In the genomic region with DNA sequence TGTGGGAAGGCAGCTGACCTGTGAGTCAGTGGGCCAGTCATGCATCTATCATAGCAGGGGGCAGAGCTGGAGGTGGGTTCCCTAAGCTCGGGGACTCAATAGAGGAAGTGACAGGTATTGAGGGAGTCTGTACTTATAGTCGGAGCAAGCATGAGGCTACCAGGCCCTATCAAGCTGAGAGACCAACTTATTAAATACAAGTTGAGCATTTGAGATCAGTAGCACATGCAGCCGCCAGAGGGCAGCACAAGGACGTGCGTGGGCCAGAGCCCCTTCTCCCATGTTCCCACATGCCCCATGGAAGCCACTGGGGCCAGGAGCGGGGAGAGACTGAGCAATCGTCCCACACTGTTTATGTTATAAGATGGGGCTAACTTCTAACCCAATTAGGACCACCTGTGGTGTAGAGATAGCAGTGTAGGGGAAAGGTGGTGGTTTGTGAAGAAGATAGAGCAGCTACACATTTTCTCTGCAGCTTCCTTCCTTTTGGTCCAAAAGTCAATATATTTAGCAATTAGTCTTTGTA, we compare ENCODE assay signal across 8 cellular contexts. TPM values are rescaled to one million over a fixed set of nuclear protein-coding genes. Genes with fewer than 3 reads are reported as not detected.
DNase-seq lines count a peak whose midpoint lies in the region; ATAC-seq and TF ChIP-seq lines count a peak whose summit lies in the region.

No MANE protein-coding gene starts in this region.

- no peak overlapping the region for H3K4me3 ChIP-seq in heart left ventricle

- no peaks in the 10 kb centered on the region for H3K4me1 Mint-ChIP-seq in activated T-helper 2 cell treated with anti-CD3 and anti-CD28 coated beads, Interferon-gamma antibody, Interleukin-2, Interleukin-4, amounts not matched to agents 10 μg/mL and 5 μg/mL and 100 μg/mL, durations not matched to agents 14 hours and 24 hours and 36 hours (ENCODE audit: low read depth)

- peaks cover 0 to 7% (median 0%) of the 10 kb centered on the region in 12 donors for H3K9me3 ChIP-seq in heart left ventricle

- H3K27me3 Mint-ChIP-seq in activated T-helper 2 cell treated with anti-CD3 and anti-CD28 coated beads, Interferon-gamma antibody, Interleukin-2, Interleukin-4, amounts not matched to agents 10 μg/mL and 5 μg/mL and 100 μg/mL, durations not matched to agents 14 hours and 24 hours and 36 hours (ENCODE audit: low read depth) = no peaks in the 10 kb centered on the region

- H3K36me3 ChIP-seq in heart left ventricle = peaks cover 0 to 65% (median 32%) of the 10 kb centered on the region in 9 donors

- H3K36me3 Mint-ChIP-seq in activated T-helper 2 cell treated with anti-CD3 and anti-CD28 coated beads, Interferon-gamma antibody, Interleukin-2, Interleukin-4, amounts not matched to agents 10 μg/mL and 5 μg/mL and 100 μg/mL, durations not matched to agents 14 hours and 24 hours and 36 hours (ENCODE audit: low read depth) = peaks cover 9% of the 10 kb centered on the region

- DNase-seq in NCI-H446 (lab: John Stamatoyannopoulos, UW) = peak; percentile 14 to 64
- DNase-seq in NCI-H446 treated with DMSO at 0.1 percent for 48 hours (lab: John Stamatoyannopoulos, UW) = no peak
- peak; percentile 49 for DNase-seq in RKO (ENCODE audit: low spot score)
- DNase-seq in activated T-helper 2 cell treated with anti-CD3 and anti-CD28 coated beads, Interferon-gamma antibody, Interleukin-2, Interleukin-4, amounts not matched to agents 10 μg/mL and 5 μg/mL and 100 μg/mL, durations not matched to agents 14 hours and 24 hours and 36 hours (ENCODE audit: low spot score) = peak; percentile 25
- DNase-seq in heart left ventricle = peak in 4 of 5 donors; percentile 14 to 68 (median 39)
- DNase-seq in stimulated activated CD4-positive, alpha-beta T cell treated with anti-CD3 and anti-CD28 coated beads, Interleukin-12 subunit alpha, Interleukin-12 subunit beta, amount 100 ng/mL, for 4 hours = peak; percentile 48

- H3K27ac Mint-ChIP-seq in activated T-helper 2 cell treated with anti-CD3 and anti-CD28 coated beads, Interferon-gamma antibody, Interleukin-2, Interleukin-4, amounts not matched to agents 10 μg/mL and 5 μg/mL and 100 μg/mL, durations not matched to agents 14 hours and 24 hours and 36 hours = no peak overlapping the region

- peak; percentile 27 to 64 (median 54) for TF ChIP-seq CTCF in heart left ventricle (IDR thresholded peaks at IDR 0.05)

- no peaks in the 10 kb centered on the region for H3K4me1 ChIP-seq in heart left ventricle

- WGBS in heart left ventricle, 4 donors = 27 to 39% (median 34%) methylated on average over 5 to 7 of the region's 7 CpGs

- no peaks in the 10 kb centered on the region for H3K27me3 ChIP-seq in heart left ventricle

- H3K27ac ChIP-seq in heart left ventricle = no peak overlapping the region

- ATAC-seq in HG03342 (IDR thresholded peaks at IDR 0.05; ENCODE audit: unreplicated experiment) (peak; percentile 68), heart left ventricle (peak in 2 of 4 donors; percentile 54 to 55), GM21390 (IDR thresholded peaks at IDR 0.05; ENCODE audit: unreplicated experiment) (no peak)

- no peak for TF ChIP-seq POLR2A in heart left ventricle (IDR thresholded peaks at IDR 0.05)

- intact Hi-C loops in activated T-helper 2 cell treated with anti-CD3 and anti-CD28 coated beads, Interferon-gamma antibody, Interleukin-2, Interleukin-4, amounts not matched to agents 10 μg/mL and 5 μg/mL and 100 μg/mL, durations not matched to agents 14 hours and 24 hours and 36 hours (cut with micrococcal nuclease) = no loop called here
- intact Hi-C loops in heart left ventricle (cut with DNase I) = no loop called here

- no peak overlapping the region for H3K4me3 Mint-ChIP-seq in activated T-helper 2 cell treated with anti-CD3 and anti-CD28 coated beads, Interferon-gamma antibody, Interleukin-2, Interleukin-4, amounts not matched to agents 10 μg/mL and 5 μg/mL and 100 μg/mL, durations not matched to agents 14 hours and 24 hours and 36 hours (ENCODE audit: low read depth)

- no peaks in the 10 kb centered on the region for H3K9me3 Mint-ChIP-seq in activated T-helper 2 cell treated with anti-CD3 and anti-CD28 coated beads, Interferon-gamma antibody, Interleukin-2, Interleukin-4, amounts not matched to agents 10 μg/mL and 5 μg/mL and 100 μg/mL, durations not matched to agents 14 hours and 24 hours and 36 hours

RNA-seq across cellular contexts. Expression of gene STK31, which starts 13.0 kb away (rescaled TPM):
- 0.16 TPM in 1 of 2 replicates, not detected in the other for total RNA-seq in activated T-helper 2 cell treated with anti-CD3 and anti-CD28 coated beads, Interferon-gamma antibody, Interleukin-2, Interleukin-4, amounts not matched to agents 10 μg/mL and 5 μg/mL and 100 μg/mL, durations not matched to agents 14 hours and 24 hours and 36 hours
- total RNA-seq in heart left ventricle = under 1 TPM in 5 of 9 donors, not detected in 4; 0.11 to 0.84 (median 0.23) TPM
- under 1 TPM in 1 of 2 donors, not detected in 1; 0.15 TPM for polyA plus RNA-seq in heart left ventricle

RNA-seq across cellular contexts. Expression of gene FAM221A, which starts 17.0 kb away (rescaled TPM):
- total RNA-seq in activated T-helper 2 cell treated with anti-CD3 and anti-CD28 coated beads, Interferon-gamma antibody, Interleukin-2, Interleukin-4, amounts not matched to agents 10 μg/mL and 5 μg/mL and 100 μg/mL, durations not matched to agents 14 hours and 24 hours and 36 hours = 6.2 and 6.7 TPM in 2 replicates
- total RNA-seq in heart left ventricle = 1 to 10 TPM; 2.7 to 6.7 (median 3.4) TPM
- polyA plus RNA-seq in heart left ventricle = 1 to 10 TPM; 2.6 to 6.1 TPM
